Comparison of ENCODE assay signal across 12 cellular contexts in genomic region chr3:48599077-48599501, GRCh38. TPM values are rescaled to one million over a fixed set of nuclear protein-coding genes. Genes with fewer than 3 reads are reported as not detected.
DNase-seq lines count a peak whose midpoint lies in the region; FAIRE-seq and TF ChIP-seq lines count a peak whose summit lies in the region.
"Had no signal": no experiment of that assay in that cellular context is flagged by ENCODE, and none has a peak within 500 bp of the region (broad histone marks: within the 10 kb centered on the region; RNA-seq: fewer than 3 reads in every experiment).

No MANE protein-coding gene starts in this region.

- CTCF ChIA-PET in activated CD4-positive, alpha-beta memory T cell treated with anti-CD3 and anti-CD28 coated beads for 36 hours (lab: Charles Lee), result interaction anchor here (0.6 kb wide), 1 partner anchor 42 kb away, joined by 3 read pairs; no protein-coding TSS in a partner anchor

- DNase-seq in ascending aorta (ENCODE audit: low spot score in 2 of 2) (no peak), keratinocyte (ENCODE audit: low read depth, low spot score) (peak; percentile 100), spleen (no peak), D721Med (ENCODE audit: insufficient read length, low spot score) (no peak), AML-193 (lab: John Stamatoyannopoulos, UW) (no peak)
- no peak for DNase-seq in activated CD4-positive, alpha-beta memory T cell treated with anti-CD3 and anti-CD28 coated beads for 36 hours
- no peak for DNase-seq in activated CD4-positive, alpha-beta T cell treated with anti-CD3 and anti-CD28 coated beads, Interleukin-2, amount 10 ng/mL, durations not matched to agents 24 days and 14 days
- DNase-seq: NCI-H510A had no signal

- dilution Hi-C loops in keratinocyte (cut with MboI; ENCODE audit: extremely low pct_ligation_motif_present, low sequenced_read_pairs), result no loop called here

- no peaks in the 10 kb centered on the region for H3K9me1 ChIP-seq in keratinocyte (ENCODE audit: control insufficient read depth, extremely low read depth, insufficient read depth, low read length)

- no peak overlapping the region for H2AFZ ChIP-seq in keratinocyte (ENCODE audit: control insufficient read depth, low read length)

- H3K4me1 ChIP-seq in BLaER1 treated with 17β-estradiol and CSF1 and Interleukin-3, amounts not matched to agents 10 nM and 100 nM, result peaks cover 28 to 52% (median 36%) of the 10 kb centered on the region in 10 experiments
- H3K4me1 ChIP-seq in ascending aorta (peaks cover 24 to 50% of the 10 kb centered on the region in 2 donors), keratinocyte (ENCODE audit: control insufficient read depth, extremely low read depth, insufficient read depth, low read length) (peaks cover 59% of the 10 kb centered on the region), spleen (peaks cover 0 to 43% (median 23%) of the 10 kb centered on the region in 6 donors)

- no peak overlapping the region for H3K4me3 ChIP-seq in BLaER1 treated with 17β-estradiol and CSF1 and Interleukin-3, amounts not matched to agents 10 nM and 100 nM
- H3K4me3 ChIP-seq in ascending aorta (peak overlapping the region in 1 of 2 donors; percentile 34), keratinocyte (ENCODE audit: control insufficient read depth in 2 of 3, extremely low read depth in 1 of 3, insufficient read depth in 2 of 3, low read depth in 1 of 3, low read length in 3 of 3) (peak overlapping the region in 1 of 3 experiments; percentile 28), spleen (no peak overlapping the region)
- H3K4me3 ChIP-seq: adrenal gland had no signal

- peaks cover 34 to 99% (median 84%) of the 10 kb centered on the region in 11 experiments; a peak in 21 of 22 replicates for H4K20me1 ChIP-seq in BLaER1 treated with 17β-estradiol and CSF1 and Interleukin-3, amounts not matched to agents 10 nM and 100 nM
- H4K20me1 ChIP-seq in keratinocyte (ENCODE audit: control insufficient read depth, extremely low read depth, insufficient read depth, low read length), result no peaks in the 10 kb centered on the region

- H3K27me3 Mint-ChIP-seq in activated CD4-positive, alpha-beta memory T cell treated with anti-CD3 and anti-CD28 coated beads for 36 hours, result peaks cover 6% of the 10 kb centered on the region
- H3K27me3 Mint-ChIP-seq in activated CD4-positive, alpha-beta T cell treated with anti-CD3 and anti-CD28 coated beads, Interleukin-2, amount 10 ng/mL, durations not matched to agents 24 days and 14 days, result peaks cover 12% of the 10 kb centered on the region

- FAIRE-seq in keratinocyte (lab: Jason Lieb, UNC) (peak; percentile 100), D721Med (lab: Jason Lieb, UNC) (no peak)

- peaks cover 10% of the 10 kb centered on the region for H3K79me2 ChIP-seq in keratinocyte (ENCODE audit: control insufficient read depth, insufficient read depth, low read length)

- no peak overlapping the region for H3K27ac Mint-ChIP-seq in activated CD4-positive, alpha-beta memory T cell treated with anti-CD3 and anti-CD28 coated beads for 36 hours
- no peak overlapping the region for H3K27ac Mint-ChIP-seq in activated CD4-positive, alpha-beta T cell treated with anti-CD3 and anti-CD28 coated beads, Interleukin-2, amount 10 ng/mL, durations not matched to agents 24 days and 14 days

- no peaks in the 10 kb centered on the region for H3K9me3 Mint-ChIP-seq in activated CD4-positive, alpha-beta memory T cell treated with anti-CD3 and anti-CD28 coated beads for 36 hours
- H3K9me3 Mint-ChIP-seq in activated CD4-positive, alpha-beta T cell treated with anti-CD3 and anti-CD28 coated beads, Interleukin-2, amount 10 ng/mL, durations not matched to agents 24 days and 14 days, result no peaks in the 10 kb centered on the region

- TF ChIP-seq CTCF in ascending aorta (IDR thresholded peaks at IDR 0.05) (no peak), keratinocyte (optimal IDR thresholded peaks at IDR 0.05 in 1 of 3, IDR thresholded peaks at IDR 0.05 in 1 of 3, conservative IDR thresholded peaks at IDR 0.05 in 1 of 3; ENCODE audit: extremely low read depth in 1 of 3, insufficient read depth in 2 of 3, low read length in 3 of 3) (no peak), spleen (IDR thresholded peaks at IDR 0.05 in 8 of 11, conservative IDR thresholded peaks at IDR 0.05 in 3 of 11) (no peak), D721Med (IDR thresholded peaks at IDR 0.05; ENCODE audit: insufficient read depth, missing control alignments) (no peak)

- peaks cover 66 to 77% (median 70%) of the 10 kb centered on the region in 11 experiments for H3K36me3 ChIP-seq in BLaER1 treated with 17β-estradiol and CSF1 and Interleukin-3, amounts not matched to agents 10 nM and 100 nM
- H3K36me3 ChIP-seq in ascending aorta, result peaks cover 51 to 60% of the 10 kb centered on the region in 2 donors
- peaks cover 36 to 43% of the 10 kb centered on the region in 2 experiments for H3K36me3 ChIP-seq in keratinocyte (ENCODE audit: control insufficient read depth in 2 of 2, extremely low read depth in 1 of 2, insufficient read depth in 2 of 2, low read length in 2 of 2)
- H3K36me3 ChIP-seq in spleen, result peaks cover 13 to 76% (median 70%) of the 10 kb centered on the region in 6 donors

- no peaks in the 10 kb centered on the region for H3K9me3 ChIP-seq in BLaER1 treated with 17β-estradiol and CSF1 and Interleukin-3, amounts not matched to agents 10 nM and 100 nM (replicated peaks in 1 of 11)
- H3K9me3 ChIP-seq in ascending aorta, result no peaks in the 10 kb centered on the region
- no peaks in the 10 kb centered on the region for H3K9me3 ChIP-seq in keratinocyte (ENCODE audit: control insufficient read depth, low read depth, low read length)
- H3K9me3 ChIP-seq in spleen, result no peaks in the 10 kb centered on the region
- H3K9me3 ChIP-seq: adrenal gland had no signal

- H3K27ac ChIP-seq in BLaER1 treated with 17β-estradiol and CSF1 and Interleukin-3, amounts not matched to agents 10 nM and 100 nM, result peak overlapping the region in 4 of 11 experiments; percentile 5 to 45 (median 39); a peak in 2 of 22 replicates
- H3K27ac ChIP-seq in ascending aorta (peak overlapping the region; percentile 94 to 95), keratinocyte (ENCODE audit: control insufficient read depth, insufficient read depth, low read length) (peak overlapping the region; percentile 98), spleen (peak overlapping the region in 6 of 8 donors; percentile 51 to 79 (median 74))

- intact Hi-C loops in ascending aorta (cut with DNase I) (loop anchor here (5.0 kb wide), 1 partner anchor 38 kb away; the partner anchor contains the start of gene SLC26A6), spleen (cut with DNase I; ENCODE audit: low total_unique reads) (no loop called here)
- intact Hi-C loops in activated CD4-positive, alpha-beta memory T cell treated with anti-CD3 and anti-CD28 coated beads for 36 hours (cut with micrococcal nuclease), result no loop called here
- intact Hi-C loops in activated CD4-positive, alpha-beta T cell treated with anti-CD3 and anti-CD28 coated beads, Interleukin-2, amount 10 ng/mL, durations not matched to agents 24 days and 14 days (cut with micrococcal nuclease), result no loop called here

- peak overlapping the region; percentile 32 to 85 (median 71); a peak in 21 of 22 replicates for H3K4me2 ChIP-seq in BLaER1 treated with 17β-estradiol and CSF1 and Interleukin-3, amounts not matched to agents 10 nM and 100 nM
- H3K4me2 ChIP-seq in keratinocyte (ENCODE audit: control insufficient read depth, extremely low read depth, insufficient read depth, low read depth, low read length), result peak overlapping the region; percentile 83

- WGBS in spleen, 5 donors, result 78 to 90% (median 82%) methylated on average over 9 to 11 of the region's 11 CpGs

- POLR2A ChIA-PET in activated CD4-positive, alpha-beta memory T cell treated with anti-CD3 and anti-CD28 coated beads for 36 hours (lab: Charles Lee), result interaction anchor here (1.0 kb wide), 1 partner anchor 9 kb away, joined by 3 read pairs; no protein-coding TSS in a partner anchor

- peaks cover 29% of the 10 kb centered on the region for H3K36me3 Mint-ChIP-seq in activated CD4-positive, alpha-beta memory T cell treated with anti-CD3 and anti-CD28 coated beads for 36 hours
- H3K36me3 Mint-ChIP-seq in activated CD4-positive, alpha-beta T cell treated with anti-CD3 and anti-CD28 coated beads, Interleukin-2, amount 10 ng/mL, durations not matched to agents 24 days and 14 days (ENCODE audit: low read depth), result peaks cover 34% of the 10 kb centered on the region

- peaks cover 5% of the 10 kb centered on the region for H3K4me1 Mint-ChIP-seq in activated CD4-positive, alpha-beta memory T cell treated with anti-CD3 and anti-CD28 coated beads for 36 hours (ENCODE audit: low read depth)
- H3K4me1 Mint-ChIP-seq in activated CD4-positive, alpha-beta T cell treated with anti-CD3 and anti-CD28 coated beads, Interleukin-2, amount 10 ng/mL, durations not matched to agents 24 days and 14 days, result peaks cover 2% of the 10 kb centered on the region

- no peak for TF ChIP-seq POLR2A in spleen (IDR thresholded peaks at IDR 0.05)

- peak overlapping the region in 6 of 11 experiments; percentile 7 to 56 (median 26); a peak in 4 of 22 replicates for H3K9ac ChIP-seq in BLaER1 treated with 17β-estradiol and CSF1 and Interleukin-3, amounts not matched to agents 10 nM and 100 nM
- peak overlapping the region; percentile 74 for H3K9ac ChIP-seq in keratinocyte (ENCODE audit: control insufficient read depth, extremely low read depth, insufficient read depth, low read length)

- H3K27me3 ChIP-seq in BLaER1 treated with 17β-estradiol and CSF1 and Interleukin-3, amounts not matched to agents 10 nM and 100 nM, result peaks cover 22 to 32% (median 28%) of the 10 kb centered on the region in 11 experiments
- no peaks in the 10 kb centered on the region for H3K27me3 ChIP-seq in ascending aorta
- H3K27me3 ChIP-seq in keratinocyte (ENCODE audit: control insufficient read depth, extremely low read depth, insufficient read depth, low read length), result no peaks in the 10 kb centered on the region
- H3K27me3 ChIP-seq in spleen (replicated peaks in 1 of 7), result peaks cover 0 to 21% (median 11%) of the 10 kb centered on the region in 7 donors
- H3K27me3 ChIP-seq: adrenal gland had no signal

- no peak overlapping the region for H3K4me3 Mint-ChIP-seq in activated CD4-positive, alpha-beta memory T cell treated with anti-CD3 and anti-CD28 coated beads for 36 hours
- H3K4me3 Mint-ChIP-seq in activated CD4-positive, alpha-beta T cell treated with anti-CD3 and anti-CD28 coated beads, Interleukin-2, amount 10 ng/mL, durations not matched to agents 24 days and 14 days, result no peak overlapping the region

RNA-seq across cellular contexts. Expression of gene COL7A1, which starts 4.0 kb away (rescaled TPM):
- total RNA-seq in ascending aorta, result 22.2 TPM
- 59.4 to 91.3 TPM (median 74.4 TPM) in 3 replicates for polyA plus RNA-seq in keratinocyte
- 8.7 TPM for polyA plus RNA-seq in keratinocyte (2011; ENCODE audit: low read depth)
- polyA plus RNA-seq in keratinocyte (2011; cell fraction: cytosol; rRNA removed), result 8.5 and 16.8 TPM in 2 replicates
- 396 and 457 TPM in 2 replicates for polyA plus RNA-seq in keratinocyte (2011; cell fraction: nucleus; rRNA removed)
- polyA plus RNA-seq in keratinocyte (2012; ENCODE audit: low replicate concordance), result 46.3 and 192 TPM in 2 replicates
- 78.9 to 245 TPM (median 83.6 TPM) in 3 replicates for polyA minus RNA-seq in keratinocyte
- polyA minus RNA-seq in keratinocyte (2011; cell fraction: cytosol; rRNA and poly(A)+ RNA removed), result 21.9 TPM
- polyA minus RNA-seq in keratinocyte (2011; cell fraction: nucleus; rRNA and poly(A)+ RNA removed), result 136 and 145 TPM in 2 replicates
- 10 to 100 TPM in 5 of 7 donors, 1 to 10 TPM in 2; 8.6 to 33.7 (median 13.5) TPM for total RNA-seq in spleen
- 100 to 1,000 TPM in 2 of 3 donors, 10 to 100 TPM in 1; 39.7 to 144 (median 110) TPM for polyA plus RNA-seq in spleen
- 1 to 10 TPM; 1.1 TPM for total RNA-seq in activated CD4-positive, alpha-beta memory T cell treated with anti-CD3 and anti-CD28 coated beads for 36 hours
- 0.56 and 0.62 TPM in 2 replicates for total RNA-seq in activated CD4-positive, alpha-beta T cell treated with anti-CD3 and anti-CD28 coated beads, Interleukin-2, amount 10 ng/mL, durations not matched to agents 24 days and 14 days

RNA-seq across cellular contexts. Expression of gene UQCRC1, which starts 10.4 kb away (rescaled TPM):
- total RNA-seq in ascending aorta (193 TPM), spleen (100 to 1,000 TPM; 126 to 222 (median 130) TPM)
- polyA plus RNA-seq in keratinocyte (417 to 473 TPM (median 440 TPM) in 3 replicates), spleen (100 to 1,000 TPM in 1 of 3 donors, 10 to 100 TPM in 2; 88.6 to 128 (median 92.6) TPM)
- 116 TPM for polyA plus RNA-seq in keratinocyte (2011; ENCODE audit: low read depth)
- 435 and 457 TPM in 2 replicates for polyA plus RNA-seq in keratinocyte (2011; cell fraction: cytosol; rRNA removed)
- 347 and 457 TPM in 2 replicates for polyA plus RNA-seq in keratinocyte (2011; cell fraction: nucleus; rRNA removed)
- 227 and 358 TPM in 2 replicates for polyA plus RNA-seq in keratinocyte (2012; ENCODE audit: low replicate concordance)
- polyA minus RNA-seq in keratinocyte, result 852 to 1,082 TPM (median 1,028 TPM) in 3 replicates
- 505 TPM for polyA minus RNA-seq in keratinocyte (2011; cell fraction: cytosol; rRNA and poly(A)+ RNA removed)
- 208 and 270 TPM in 2 replicates for polyA minus RNA-seq in keratinocyte (2011; cell fraction: nucleus; rRNA and poly(A)+ RNA removed)
- total RNA-seq in activated CD4-positive, alpha-beta memory T cell treated with anti-CD3 and anti-CD28 coated beads for 36 hours, result 100 to 1,000 TPM; 251 to 259 TPM
- 224 and 235 TPM in 2 replicates for total RNA-seq in activated CD4-positive, alpha-beta T cell treated with anti-CD3 and anti-CD28 coated beads, Interleukin-2, amount 10 ng/mL, durations not matched to agents 24 days and 14 days

RNA-seq across cellular contexts. Expression of gene TMEM89, which starts 22.5 kb away (rescaled TPM):
- total RNA-seq in ascending aorta (not detected), spleen (not detected)
- polyA plus RNA-seq in keratinocyte (not detected in 3 replicates), spleen (under 1 TPM in 2 of 3 donors, not detected in 1; 0.42 to 0.46 TPM)
- not detected for polyA plus RNA-seq in keratinocyte (2011; ENCODE audit: low read depth)
- not detected in 2 replicates for polyA plus RNA-seq in keratinocyte (2011; cell fraction: cytosol; rRNA removed)
- polyA plus RNA-seq in keratinocyte (2011; cell fraction: nucleus; rRNA removed), result not detected in 2 replicates
- not detected in 2 replicates for polyA plus RNA-seq in keratinocyte (2012; ENCODE audit: low replicate concordance)
- not detected in 3 replicates for polyA minus RNA-seq in keratinocyte
- polyA minus RNA-seq in keratinocyte (2011; cell fraction: cytosol; rRNA and poly(A)+ RNA removed), result not detected
- polyA minus RNA-seq in keratinocyte (2011; cell fraction: nucleus; rRNA and poly(A)+ RNA removed), result not detected in 2 replicates
- total RNA-seq in activated CD4-positive, alpha-beta memory T cell treated with anti-CD3 and anti-CD28 coated beads for 36 hours, result under 1 TPM in 1 of 2 experiments, not detected in 1; 0.75 TPM
- 0.64 and 0.89 TPM in 2 replicates for total RNA-seq in activated CD4-positive, alpha-beta T cell treated with anti-CD3 and anti-CD28 coated beads, Interleukin-2, amount 10 ng/mL, durations not matched to agents 24 days and 14 days
- total RNA-seq: adrenal gland; posterior vena cava; T-helper 1 cell treated with Interleukin-12 subunit alpha and Interleukin-12 subunit beta and Interleukin-4 antibody, amounts not matched to agents 30 ng/mL and 1 ng/mL, for 36 hours had no signal
- polyA plus RNA-seq: adrenal gland had no signal

RNA-seq across cellular contexts. Expression of gene UCN2, which starts 35.5 kb away (rescaled TPM):
- total RNA-seq in ascending aorta, result not detected
- 5.7 to 10.0 TPM (median 6.3 TPM) in 3 replicates for polyA plus RNA-seq in keratinocyte
- not detected for polyA plus RNA-seq in keratinocyte (2011; ENCODE audit: low read depth)
- 1.2 and 1.9 TPM in 2 replicates for polyA plus RNA-seq in keratinocyte (2011; cell fraction: cytosol; rRNA removed)
- 43.3 and 53.6 TPM in 2 replicates for polyA plus RNA-seq in keratinocyte (2011; cell fraction: nucleus; rRNA removed)
- 1.1 and 14.8 TPM in 2 replicates for polyA plus RNA-seq in keratinocyte (2012; ENCODE audit: low replicate concordance)
- 6.8 to 20.4 TPM (median 19.2 TPM) in 3 replicates for polyA minus RNA-seq in keratinocyte
- 1.3 TPM for polyA minus RNA-seq in keratinocyte (2011; cell fraction: cytosol; rRNA and poly(A)+ RNA removed)
- 9.9 and 14.7 TPM in 2 replicates for polyA minus RNA-seq in keratinocyte (2011; cell fraction: nucleus; rRNA and poly(A)+ RNA removed)
- total RNA-seq in spleen, result under 1 TPM in 5 of 7 donors, not detected in 2; 0.20 to 0.60 (median 0.51) TPM
- polyA plus RNA-seq in spleen, result under 1 TPM; 0.21 to 0.61 (median 0.45) TPM
- not detected for total RNA-seq in activated CD4-positive, alpha-beta memory T cell treated with anti-CD3 and anti-CD28 coated beads for 36 hours
- not detected in 2 replicates for total RNA-seq in activated CD4-positive, alpha-beta T cell treated with anti-CD3 and anti-CD28 coated beads, Interleukin-2, amount 10 ng/mL, durations not matched to agents 24 days and 14 days
- total RNA-seq: posterior vena cava; T-helper 1 cell treated with Interleukin-12 subunit alpha and Interleukin-12 subunit beta and Interleukin-4 antibody, amounts not matched to agents 30 ng/mL and 1 ng/mL, for 36 hours had no signal

RNA-seq across cellular contexts. Expression of gene SLC26A6, which starts 36.2 kb away (rescaled TPM):
- total RNA-seq in ascending aorta (28.1 TPM), spleen (10 to 100 TPM; 18.0 to 59.7 (median 23.1) TPM)
- polyA plus RNA-seq in keratinocyte (24.9 to 35.7 TPM (median 34.5 TPM) in 3 replicates), spleen (10 to 100 TPM in 2 of 3 donors, 1 to 10 TPM in 1; 8.5 to 21.6 (median 17.1) TPM)
- 9.8 TPM for polyA plus RNA-seq in keratinocyte (2011; ENCODE audit: low read depth)
- polyA plus RNA-seq in keratinocyte (2011; cell fraction: cytosol; rRNA removed), result 9.3 and 10.9 TPM in 2 replicates
- 211 and 227 TPM in 2 replicates for polyA plus RNA-seq in keratinocyte (2011; cell fraction: nucleus; rRNA removed)
- 18.3 and 28.4 TPM in 2 replicates for polyA plus RNA-seq in keratinocyte (2012; ENCODE audit: low replicate concordance)
- 47.0 to 112 TPM (median 58.5 TPM) in 3 replicates for polyA minus RNA-seq in keratinocyte
- 34.1 TPM for polyA minus RNA-seq in keratinocyte (2011; cell fraction: cytosol; rRNA and poly(A)+ RNA removed)
- polyA minus RNA-seq in keratinocyte (2011; cell fraction: nucleus; rRNA and poly(A)+ RNA removed), result 59.0 and 61.0 TPM in 2 replicates
- total RNA-seq in activated CD4-positive, alpha-beta memory T cell treated with anti-CD3 and anti-CD28 coated beads for 36 hours, result 10 to 100 TPM; 47.7 to 52.4 TPM
- 57.2 and 58.2 TPM in 2 replicates for total RNA-seq in activated CD4-positive, alpha-beta T cell treated with anti-CD3 and anti-CD28 coated beads, Interleukin-2, amount 10 ng/mL, durations not matched to agents 24 days and 14 days
